ENCODE assay signal across 26 cellular contexts in genomic region chr5:158609729-158610128, GRCh38.
DNase-seq lines count a peak whose midpoint lies in the region; TF ChIP-seq lines count a peak whose summit lies in the region.
"Had no signal": no experiment of that assay in that cellular context is flagged by ENCODE, and none has a peak within 500 bp of the region (broad histone marks: within the 10 kb centered on the region; RNA-seq: fewer than 3 reads in every experiment).

No MANE protein-coding gene starts in this region.

- peak; percentile 32 for DNase-seq in AG09309 (ENCODE audit: low read depth)
- peak; percentile 76 for DNase-seq in GM04503 (ENCODE audit: low read depth)
- DNase-seq in astrocyte of the hippocampus (ENCODE audit: low read depth, low spot score), result peak; percentile 64
- DNase-seq in fibroblast of peridontal ligament (ENCODE audit: extremely low read depth), result peak; percentile 83
- DNase-seq in LoVo (ENCODE audit: low spot score), result no peak
- no peak for DNase-seq in NK-92 (lab: John Stamatoyannopoulos, UW; ENCODE audit: unreplicated experiment)
- DNase-seq in activated CD4-positive, alpha-beta T cell treated with anti-CD3 and anti-CD28 coated beads, Interleukin-2, amount 50 U/mL, for 4 hours, result no peak
- no peak for DNase-seq in NK-92 treated with Interleukin-12 subunit alpha and Interleukin-12 subunit beta, amount 100 ng/mL, for 24 hours (lab: John Stamatoyannopoulos, UW)
- DNase-seq: activated naive CD4-positive, alpha-beta T cell treated with anti-CD3 and anti-CD28 coated beads, Interleukin-2, amount 50 U/mL, for 16 hours; activated T-cell treated with anti-CD3 and anti-CD28 coated beads for 4 hours; dermis blood vessel endothelial cell; DMS 273 treated with DMSO at 0.1 percent for 48 hours; endodermal cell; Kasumi-1; NCI-H1436 treated with DMSO at 0.1 percent for 48 hours; NCI-H2081 treated with DMSO at 0.1 percent for 48 hours; NCI-H2227 treated with DMSO at 0.1 percent for 48 hours; NCI-H69; SIG-M5; stimulated activated naive CD4-positive, alpha-beta T cell treated with Interleukin-2 at 50 U/mL for 16 hours; upper lobe of right lung had no signal

- H3K4me3 ChIP-seq in AG09309 (ENCODE audit: control insufficient read depth, low read depth, low read length), result no peak overlapping the region
- H3K4me3 ChIP-seq: gastroesophageal sphincter, neural progenitor cell, right atrium auricular region, smooth muscle cell, suprapubic skin, upper lobe of right lung had no signal

- TF ChIP-seq CTCF in AG09309 (IDR thresholded peaks at IDR 0.05; ENCODE audit: control insufficient read depth, insufficient read depth, low read depth, low read length, missing control alignments), result no peak

Comparison
In these comparisons a context has a peak if more than half of its experiments do, and no peak if none do; other contexts are left out.
1. DNase-seq: peak in AG09309 (single experiment), GM04503 (single experiment), astrocyte of the hippocampus (single experiment) and fibroblast of peridontal ligament (single experiment); none in LoVo (single experiment), NK-92 (single experiment), activated CD4-positive, alpha-beta T cell treated with anti-CD3 and anti-CD28 coated beads, Interleukin-2, amount 50 U/mL, for 4 hours (0 of 2) and NK-92 treated with Interleukin-12 subunit alpha and Interleukin-12 subunit beta, amount 100 ng/mL, for 24 hours (single experiment).